In genomic region chr15:60397772-60398445, GRCh38 we compare ENCODE assay signal across 8 cellular contexts. TPM values are rescaled to one million over a fixed set of nuclear protein-coding genes. Genes with fewer than 3 reads are reported as not detected.
DNase-seq lines count a peak whose midpoint lies in the region; ATAC-seq and TF ChIP-seq lines count a peak whose summit lies in the region.

ANXA2 (minus strand) TSS chr15:60397986; CDS start chr15:60386075, 11,911 bp downstream.

- peak within 1 kb of the TSS; percentile 98 for H3K4me3 ChIP-seq in adipocyte (ENCODE audit: low read length)
- peak within 1 kb of the TSS; percentile 78 to 99 (median 96) for H3K4me3 ChIP-seq in sigmoid colon

- no TSS peak for BruUV-seq in Calu3 (replicated peaks; lab: Mats Ljungman, UMichigan)

- H3K27me3 ChIP-seq in adipocyte (replicated peaks; ENCODE audit: control insufficient read depth, insufficient read depth, low read length), result no peaks in the 10 kb centered on the region
- H3K27me3 ChIP-seq in sigmoid colon, result no peaks in the 10 kb centered on the region

- peaks cover 47% of the 10 kb centered on the region for H3K4me1 ChIP-seq in adipocyte (ENCODE audit: control insufficient read depth, insufficient read depth, low read length)
- peaks cover 3 to 46% (median 38%) of the 10 kb centered on the region in 4 donors for H3K4me1 ChIP-seq in sigmoid colon

- H3K36me3 ChIP-seq in adipocyte (ENCODE audit: control insufficient read depth, insufficient read depth, low read length, severe bottlenecking) (peaks cover 29% of the 10 kb centered on the region), sigmoid colon (no peaks in the 10 kb centered on the region)

- H3K27ac ChIP-seq in sigmoid colon, result peak within 1 kb of the TSS; percentile 95 to 99 (median 98)

- DNase-seq in Calu3 (peak; percentile 96), HK-2 (ENCODE audit: unreplicated experiment) (peak; percentile 83), T-helper 1 cell (peak; percentile 77 to 93 (median 80)), adipocyte (ENCODE audit: low read depth) (peak; percentile 96), left cardiac atrium (peak; percentile 90), sigmoid colon (peak; percentile 95), putamen (ENCODE audit: low spot score) (no peak)

- H3K9me3 Mint-ChIP-seq in Calu3 (ENCODE audit: low read depth, unreplicated experiment), result no peaks in the 10 kb centered on the region

- ATAC-seq in GM19467 (IDR thresholded peaks at IDR 0.05; ENCODE audit: unreplicated experiment), result peak; percentile 67
- ATAC-seq in left cardiac atrium, result peak; percentile 82 to 90

- H3K9me3 ChIP-seq in adipocyte (ENCODE audit: control insufficient read depth, low read length) (no peaks in the 10 kb centered on the region), sigmoid colon (no peaks in the 10 kb centered on the region)

- intact Hi-C loops in Calu3 (cut with micrococcal nuclease; ENCODE audit: unreplicated experiment) (no loop called here), left cardiac atrium (cut with DNase I) (no loop called here), sigmoid colon (cut with DNase I) (loop anchor here (2.0 kb wide), 1 partner anchor 81 kb away; the partner anchor contains the start of gene ICE2)

- peaks cover 70% of the 10 kb centered on the region for H3K36me3 Mint-ChIP-seq in Calu3 (ENCODE audit: insufficient read depth, unreplicated experiment)

- TF ChIP-seq POLR2A in sigmoid colon (IDR thresholded peaks at IDR 0.05), result peak; percentile 50 to 81

- peak within 1 kb of the TSS; percentile 99 for H3K9ac ChIP-seq in adipocyte (ENCODE audit: low read length)

- 0 to 1% methylated on average over 53 of the region's 53 CpGs for WGBS in sigmoid colon, 2 donors

- peaks cover 59% of the 10 kb centered on the region for H3K4me1 Mint-ChIP-seq in Calu3 (ENCODE audit: low read depth, unreplicated experiment)

- no peak for TF ChIP-seq EP300 in sigmoid colon (IDR thresholded peaks at IDR 0.05)

- H3K4me3 Mint-ChIP-seq in Calu3 (ENCODE audit: low read depth, unreplicated experiment), result peak within 1 kb of the TSS; percentile 86

- TF ChIP-seq CTCF in Calu3 (IDR thresholded peaks at IDR 0.05; ENCODE audit: unreplicated experiment) (no peak), sigmoid colon (IDR thresholded peaks at IDR 0.05) (no peak)

- peak within 1 kb of the TSS; percentile 99 for H3K27ac Mint-ChIP-seq in Calu3 (ENCODE audit: unreplicated experiment)

- CTCF ChIA-PET in Calu3 (lab: Charles Lee), result interaction anchor here (0.6 to 3.2 kb wide), 4 partner anchors 10 to 1082 kb away, joined by 3 to 16 read pairs (median 4); no protein-coding TSS in a partner anchor

- peaks cover 13% of the 10 kb centered on the region for H3K27me3 Mint-ChIP-seq in Calu3 (ENCODE audit: unreplicated experiment)

RNA-seq across cellular contexts. Expression of gene ANXA2, which starts in this region (rescaled TPM):
- 3,100 and 3,305 TPM in 2 replicates for total RNA-seq in Calu3 (2022)
- total RNA-seq in left cardiac atrium, result 100 to 1,000 TPM; 337 to 435 TPM
- total RNA-seq in sigmoid colon, result 100 to 1,000 TPM; 157 to 366 (median 214) TPM
- polyA plus RNA-seq in sigmoid colon, result 1,000 to 10,000 TPM in 2 of 3 donors, 100 to 1,000 TPM in 1; 900 to 3,307 (median 1,912) TPM
